In the genomic region with DNA sequence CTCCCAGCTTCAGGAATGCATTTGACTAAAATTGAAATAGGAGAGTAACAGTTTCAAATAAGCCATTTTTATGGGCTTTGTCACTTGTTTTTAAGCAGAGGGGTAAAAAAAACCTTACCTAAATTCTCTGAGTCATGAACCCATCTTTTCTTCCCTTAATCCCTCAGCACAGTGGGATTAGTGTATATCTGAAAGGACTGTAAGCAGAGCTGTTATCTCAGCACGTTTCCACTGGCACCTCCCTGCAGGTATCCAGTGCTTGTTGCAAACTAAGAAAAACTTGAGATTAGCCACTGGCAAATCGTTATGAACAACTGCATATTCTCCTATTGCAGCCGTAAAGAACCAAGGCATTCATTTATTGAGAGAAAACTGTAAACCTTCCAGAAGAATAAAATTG, we compare ENCODE assay signal across 1 cellular context.
A peak's percentile ranks its signal among the peaks of the same experiment; 100 is the strongest.
TF ChIP-seq lines count a peak whose summit lies in the region.

No MANE protein-coding gene starts in this region.

TF ChIP-seq in H1, 55 proteins besides CTCF, POLR2A, EP300 and RAD21:
- TF ChIP-seq NANOG (IDR thresholded peaks at IDR 0.05; ENCODE audit: insufficient read depth, low read depth, low read length, poor library complexity, severe bottlenecking) = peak; percentile 41
- TF ChIP-seq BCL11A (IDR thresholded peaks at IDR 0.05; ENCODE audit: low read depth in 2 of 2, low read length in 2 of 2) = peak in 1 of 2 experiments; percentile 76
- TF ChIP-seq SIRT6 (IDR thresholded peaks at IDR 0.05; ENCODE audit: low read length) = no peak
